In the genomic region with DNA sequence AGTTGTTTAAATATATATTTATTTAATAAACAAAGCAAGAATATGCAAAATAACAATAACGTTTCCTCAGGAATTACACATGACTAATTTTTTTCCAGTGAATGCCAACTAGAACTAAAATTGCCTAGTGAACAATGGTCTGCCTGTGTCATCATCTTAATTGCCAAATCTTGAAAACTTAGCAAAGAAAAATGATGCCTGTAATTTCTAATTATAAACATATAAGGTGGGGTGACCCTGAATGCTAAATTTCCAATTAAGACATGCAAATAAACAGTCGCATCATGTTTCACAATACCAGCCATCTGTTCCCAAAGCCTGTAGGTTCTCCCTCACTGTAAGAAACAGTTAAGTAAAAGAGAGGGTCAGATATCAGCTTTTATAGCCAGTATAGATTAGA, we compare ENCODE assay signal across 22 cellular contexts.
"Had no signal": no experiment of that assay in that cellular context is flagged by ENCODE, and none has a peak within 500 bp of the region (broad histone marks: within the 10 kb centered on the region; RNA-seq: fewer than 3 reads in every experiment).

No MANE protein-coding gene starts in this region.

- H3K9me3 Mint-ChIP-seq: activated T-helper 17 cell treated with anti-CD3 and anti-CD28 coated beads, Interleukin-2, amount 50 U/mL, for 72 hours; natural killer cell had no signal

- H3K79me2 ChIP-seq: hepatocyte had no signal

- H3K4me3 ChIP-seq: breast epithelium, hepatocyte, right atrium auricular region, skin epidermis, transverse colon, vagina had no signal

- H3K4me2 ChIP-seq: hepatocyte had no signal

- H3K27me3 ChIP-seq: breast epithelium, hepatocyte, neutrophil, right atrium auricular region, transverse colon, vagina had no signal

- H3K36me3 ChIP-seq: breast epithelium, neutrophil, right atrium auricular region, transverse colon, vagina had no signal

- H3K4me3 Mint-ChIP-seq: activated T-helper 17 cell treated with anti-CD3 and anti-CD28 coated beads, Interleukin-2, amount 50 U/mL, for 72 hours; natural killer cell had no signal

- H3K36me3 Mint-ChIP-seq: natural killer cell had no signal

- H3K9me3 ChIP-seq: breast epithelium, neutrophil, right atrium auricular region, transverse colon, vagina had no signal

- ATAC-seq: activated CD4-positive, CD25-positive, alpha-beta regulatory T cell treated with anti-CD3 and anti-CD28 coated beads, Interleukin-2, amount 50 U/mL, for 24 hours; activated T-helper 17 cell treated with anti-CD3 and anti-CD28 coated beads, Interleukin-2, amount 50 U/mL, for 72 hours; natural killer cell; stimulated activated naive CD8-positive, alpha-beta T cell treated with anti-CD3 and anti-CD28 coated beads, Interleukin-15, Interleukin-2, amounts not matched to agents 100 U/mL and 50 U/mL, for 24 hours had no signal

- H2AFZ ChIP-seq: hepatocyte had no signal

- H3K27ac Mint-ChIP-seq: activated T-helper 17 cell treated with anti-CD3 and anti-CD28 coated beads, Interleukin-2, amount 50 U/mL, for 72 hours; natural killer cell had no signal

- H3K27ac ChIP-seq: breast epithelium, hepatocyte, neutrophil, right atrium auricular region, skin epidermis, transverse colon, vagina had no signal

- DNase-seq: activated CD4-positive, alpha-beta T cell treated with anti-CD3 and anti-CD28 coated beads, Interleukin-2, amount 50 U/mL, for 1 hour; activated naive CD4-positive, alpha-beta T cell treated with Interleukin-2 at 50 U/mL for 16 hours; activated T-cell treated with anti-CD3 and anti-CD28 coated beads for 4 hours; aorta; cerebellar nuclear complex; effector memory CD4-positive, alpha-beta T cell; kidney; mesendoderm; natural killer cell; stimulated activated CD4-positive, alpha-beta T cell treated with anti-CD3 and anti-CD28 coated beads, Interleukin-15, amount 100 ng/mL, for 24 hours; stimulated activated CD4-positive, alpha-beta T cell treated with anti-CD3 and anti-CD28 coated beads, Interleukin-4, amount 100 ng/mL, for 24 hours; stimulated activated naive CD8-positive, alpha-beta T cell treated with anti-CD3 and anti-CD28 coated beads, Interleukin-15, Interleukin-2, amounts not matched to agents 100 U/mL and 50 U/mL, for 24 hours; T-helper 9 cell; transverse colon had no signal

- H3K4me1 ChIP-seq: breast epithelium, right atrium auricular region, transverse colon, vagina had no signal
